In the genomic region with DNA sequence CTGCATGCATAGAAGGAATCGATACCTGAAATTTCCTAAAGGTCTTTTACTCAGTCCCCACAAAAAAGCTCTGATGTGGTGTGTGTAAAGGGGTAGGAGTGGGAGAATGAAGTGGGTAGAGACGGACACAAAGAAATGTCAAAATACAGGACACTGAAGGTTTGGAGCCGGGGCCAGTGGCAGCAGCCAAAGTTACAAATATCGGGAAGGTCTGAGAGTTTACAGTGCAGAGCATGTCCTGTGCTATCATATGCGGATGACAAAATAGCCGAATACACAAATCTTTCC, we compare ENCODE assay signal across 8 cellular contexts. TPM values are rescaled to one million over a fixed set of nuclear protein-coding genes. Genes with fewer than 3 reads are reported as not detected.
DNase-seq lines count a peak whose midpoint lies in the region; ATAC-seq and TF ChIP-seq lines count a peak whose summit lies in the region.

No MANE protein-coding gene starts in this region.

- TF ChIP-seq POLR2A in heart left ventricle (IDR thresholded peaks at IDR 0.05) (no peak), adrenal gland (IDR thresholded peaks at IDR 0.05) (no peak), right lobe of liver (IDR thresholded peaks at IDR 0.05) (no peak)

- H3K4me1 ChIP-seq in heart left ventricle (peaks cover 0 to 59% (median 13%) of the 10 kb centered on the region in 12 donors), adrenal gland (replicated peaks in 1 of 2) (peaks cover 3 to 10% of the 10 kb centered on the region in 2 donors), right lobe of liver (peaks cover 0 to 34% (median 0%) of the 10 kb centered on the region in 4 donors), aorta (ENCODE audit: control insufficient read depth in 1 of 2, insufficient read depth in 2 of 2, low read length in 2 of 2) (peaks cover 6 to 8% of the 10 kb centered on the region in 2 donors)

- 1 to 3% (median 1%) methylated on average over 6 of the region's 6 CpGs for WGBS in heart left ventricle, 4 donors
- WGBS in adrenal gland, 4 donors = 1 to 3% (median 2%) methylated on average over 6 of the region's 6 CpGs
- under 1% methylated on average over 6 of the region's 6 CpGs for WGBS in right lobe of liver (ENCODE audit: insufficient coverage, low coverage, low lambda C conversion rate, missing lambda C conversion rate)
- 0% methylated on average over 6 of the region's 6 CpGs for WGBS in aorta, 2 donors

- no peak for DNase-seq in heart left ventricle
- no peak for DNase-seq in cardiac septum (ENCODE audit: low spot score)
- DNase-seq in adrenal gland = no peak
- no peak for DNase-seq in right lobe of liver
- no peak for DNase-seq in aorta
- no peak for DNase-seq in activated gamma-delta T cell (lab: John Stamatoyannopoulos, UW)
- no peak for DNase-seq in NCI-H82 (lab: John Stamatoyannopoulos, UW)
- no peak for DNase-seq in GM19238 (ENCODE audit: insufficient read length, low spot score)

- H3K27ac ChIP-seq in heart left ventricle (peak overlapping the region; percentile 60 to 95 (median 90)), adrenal gland (peak overlapping the region; percentile 66 to 93 (median 77)), right lobe of liver (peak overlapping the region; percentile 72 to 94 (median 92)), aorta (ENCODE audit: low read depth in 1 of 2, low read length in 2 of 2) (peak overlapping the region in 1 of 2 donors; percentile 43)

- no peak for TF ChIP-seq CTCF in heart left ventricle (IDR thresholded peaks at IDR 0.05)
- TF ChIP-seq CTCF in adrenal gland (IDR thresholded peaks at IDR 0.05) = no peak
- TF ChIP-seq CTCF in right lobe of liver (IDR thresholded peaks at IDR 0.05) = no peak

- H3K27me3 ChIP-seq in heart left ventricle (no peaks in the 10 kb centered on the region), adrenal gland (no peaks in the 10 kb centered on the region), right lobe of liver (no peaks in the 10 kb centered on the region), aorta (ENCODE audit: control insufficient read depth in 1 of 2, insufficient read depth in 2 of 2, low read length in 1 of 2) (no peaks in the 10 kb centered on the region)

- no peak for ATAC-seq in heart left ventricle
- no peak for ATAC-seq in right lobe of liver
- no peak for ATAC-seq in aorta (ENCODE audit: low FRiP score)

- peak overlapping the region; percentile 83 to 99 (median 92) for H3K4me3 ChIP-seq in heart left ventricle
- H3K4me3 ChIP-seq in adrenal gland = peak overlapping the region in 3 of 4 donors; percentile 12 to 75 (median 68)
- peak overlapping the region; percentile 81 to 98 (median 96) for H3K4me3 ChIP-seq in right lobe of liver
- H3K4me3 ChIP-seq in aorta (ENCODE audit: low read length in 2 of 2) = peak overlapping the region; percentile 93 to 97

- H3K36me3 ChIP-seq in heart left ventricle (no peaks in the 10 kb centered on the region), adrenal gland (replicated peaks in 1 of 2) (no peaks in the 10 kb centered on the region), right lobe of liver (no peaks in the 10 kb centered on the region), aorta (ENCODE audit: control insufficient read depth in 1 of 2, insufficient read depth in 2 of 2, low read length in 1 of 2) (no peaks in the 10 kb centered on the region)

- H3K9me3 ChIP-seq in heart left ventricle = peaks cover 0 to 6% (median 0%) of the 10 kb centered on the region in 12 donors
- no peaks in the 10 kb centered on the region for H3K9me3 ChIP-seq in adrenal gland (replicated peaks in 1 of 3)
- H3K9me3 ChIP-seq in right lobe of liver = no peaks in the 10 kb centered on the region
- no peaks in the 10 kb centered on the region for H3K9me3 ChIP-seq in aorta (ENCODE audit: control insufficient read depth, low read length)

- intact Hi-C loops in heart left ventricle (cut with DNase I) (no loop called here), cardiac septum (cut with DNase I) (no loop called here), adrenal gland (cut with DNase I) (no loop called here), right lobe of liver (cut with DNase I) (no loop called here), aorta (cut with DNase I) (no loop called here)

RNA-seq across cellular contexts. Expression of gene PPP1R21, which starts 0.5 kb away (rescaled TPM):
- 10 to 100 TPM in 7 of 9 donors, 1 to 10 TPM in 2; 8.6 to 18.9 (median 12.1) TPM for total RNA-seq in heart left ventricle
- 10 to 100 TPM; 10.4 to 16.3 TPM for polyA plus RNA-seq in heart left ventricle
- total RNA-seq in cardiac septum = 13.0 TPM
- 10 to 100 TPM; 17.5 to 49.8 (median 31.6) TPM for total RNA-seq in adrenal gland
- 10 to 100 TPM; 18.7 to 51.1 (median 40.8) TPM for polyA plus RNA-seq in adrenal gland
- 10 to 100 TPM in 5 of 6 experiments, 1 to 10 TPM in 1; 8.5 to 20.1 (median 13.4) TPM for total RNA-seq in right lobe of liver
- total RNA-seq in aorta = 10 to 100 TPM; 35.9 to 39.2 TPM
- polyA plus RNA-seq in aorta = 10 to 100 TPM; 29.7 to 57.6 TPM
